29 cellular contexts compared by ENCODE assay signal in the genomic region with DNA sequence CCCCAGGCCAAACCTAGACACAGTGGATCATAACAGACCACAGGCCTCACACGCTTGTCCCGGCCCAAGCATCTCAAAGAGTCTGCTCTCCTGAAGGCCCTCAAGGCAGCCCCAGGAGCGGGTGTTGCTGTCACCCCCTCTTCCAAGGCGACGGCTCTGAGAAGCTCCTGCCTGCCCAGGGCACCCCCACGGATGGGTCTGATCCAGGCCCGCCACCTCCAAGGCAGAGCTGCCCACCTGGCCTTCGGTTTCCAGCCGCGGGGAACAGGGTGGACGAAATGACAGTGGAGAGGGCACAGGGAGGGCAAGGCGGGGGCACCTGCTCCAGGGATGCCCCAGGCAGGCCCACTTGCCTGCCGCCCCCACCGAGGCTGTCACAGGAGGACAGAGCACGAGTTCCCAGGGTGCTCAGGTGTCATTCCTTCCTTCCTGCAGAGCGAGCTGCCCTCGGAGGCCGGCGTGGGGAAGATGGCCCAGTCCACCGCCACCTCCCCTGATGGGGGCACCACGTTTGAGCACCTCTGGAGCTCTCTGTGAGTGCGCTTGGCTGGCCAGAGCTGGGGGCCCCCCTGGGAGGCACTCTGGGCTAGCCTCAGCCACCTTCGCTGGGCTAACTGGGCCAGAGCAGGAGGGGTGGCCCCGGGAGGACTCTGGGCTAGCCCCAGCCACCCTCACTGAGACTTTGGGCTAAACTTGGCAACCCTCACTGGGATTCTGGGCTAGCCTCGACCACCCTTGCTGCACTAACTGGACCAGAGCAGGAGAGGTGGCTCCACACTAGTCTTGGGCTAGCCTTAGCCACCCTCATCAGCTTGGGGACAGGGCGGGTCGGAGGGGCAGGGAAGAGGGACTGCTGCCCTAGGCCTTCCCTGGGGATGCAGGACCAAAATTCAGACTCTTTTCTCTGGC. TPM values are rescaled to one million over a fixed set of nuclear protein-coding genes. Genes with fewer than 3 reads are reported as not detected.
"Had no signal": no experiment of that assay in that cellular context is flagged by ENCODE, and none has a peak within 500 bp of the region (broad histone marks: within the 10 kb centered on the region; RNA-seq: fewer than 3 reads in every experiment).

No MANE protein-coding gene starts in this region.

- H3K4me3 Mint-ChIP-seq: activated CD8-positive, alpha-beta T cell treated with anti-CD3 and anti-CD28 coated beads for 36 hours; activated naive CD4-positive, alpha-beta T cell treated with anti-CD3 and anti-CD28 coated beads, Interleukin-2, amount 50 U/mL, for 24 hours; activated naive CD8-positive, alpha-beta T cell treated with anti-CD3 and anti-CD28 coated beads, Interleukin-2, amount 10 ng/mL, durations not matched to agents 7 days and 5 days; activated T-cell treated with anti-CD3 and anti-CD28 coated beads, Interleukin-2, amount 50 U/mL, for 72 hours; activated T-helper 17 cell treated with anti-CD3 and anti-CD28 coated beads, Interleukin-2, amount 50 U/mL, for 72 hours had no signal

- H3K9me3 Mint-ChIP-seq: activated CD8-positive, alpha-beta T cell treated with anti-CD3 and anti-CD28 coated beads for 36 hours; activated naive CD4-positive, alpha-beta T cell treated with anti-CD3 and anti-CD28 coated beads, Interleukin-2, amount 50 U/mL, for 24 hours; activated naive CD8-positive, alpha-beta T cell treated with anti-CD3 and anti-CD28 coated beads, Interleukin-2, amount 10 ng/mL, durations not matched to agents 7 days and 5 days; activated T-cell treated with anti-CD3 and anti-CD28 coated beads, Interleukin-2, amount 50 U/mL, for 72 hours; activated T-helper 17 cell treated with anti-CD3 and anti-CD28 coated beads, Interleukin-2, amount 50 U/mL, for 72 hours had no signal

- H3K36me3 Mint-ChIP-seq: activated naive CD4-positive, alpha-beta T cell treated with anti-CD3 and anti-CD28 coated beads, Interleukin-2, amount 50 U/mL, for 24 hours; activated naive CD8-positive, alpha-beta T cell treated with anti-CD3 and anti-CD28 coated beads, Interleukin-2, amount 10 ng/mL, durations not matched to agents 7 days and 5 days had no signal

- H3K27ac Mint-ChIP-seq: activated CD8-positive, alpha-beta T cell treated with anti-CD3 and anti-CD28 coated beads for 36 hours; activated naive CD4-positive, alpha-beta T cell treated with anti-CD3 and anti-CD28 coated beads, Interleukin-2, amount 50 U/mL, for 24 hours; activated naive CD8-positive, alpha-beta T cell treated with anti-CD3 and anti-CD28 coated beads, Interleukin-2, amount 10 ng/mL, durations not matched to agents 7 days and 5 days; activated T-cell treated with anti-CD3 and anti-CD28 coated beads, Interleukin-2, amount 50 U/mL, for 72 hours; activated T-helper 17 cell treated with anti-CD3 and anti-CD28 coated beads, Interleukin-2, amount 50 U/mL, for 72 hours had no signal

- DNase-seq: activated CD4-positive, alpha-beta T cell treated with anti-CD3 and anti-CD28 coated beads for 1 hour; activated CD4-positive, alpha-beta T cell treated with anti-CD3 and anti-CD28 coated beads for 48 hours; activated CD4-positive, CD25-positive, alpha-beta regulatory T cell; activated CD8-positive, alpha-beta T cell treated with anti-CD3 and anti-CD28 coated beads for 36 hours; activated effector memory CD4-positive, alpha-beta T cell treated with anti-CD3 and anti-CD28 coated beads, Interleukin-2, amount 50 U/mL, for 16 hours; activated naive CD4-positive, alpha-beta T cell; activated naive CD8-positive, alpha-beta T cell treated with anti-CD3 and anti-CD28 coated beads, Interleukin-2, amount 10 ng/mL, durations not matched to agents 7 days and 5 days; activated T-cell treated with anti-CD3 and anti-CD28 coated beads, Interleukin-2, amount 50 U/mL, for 1 hour; activated T-cell treated with anti-CD3 and anti-CD28 coated beads, Interleukin-2, amount 50 U/mL, for 72 hours; amygdala; KG1; MM.1S; MV-4-11; NCI-H1092; NCI-H1436 treated with DMSO at 0.1 percent for 48 hours; NCI-H1694 treated with DMSO at 0.1 percent for 48 hours; NCI-H2029; NCI-H345; NCI-H524 treated with DMSO at 0.1 percent for 48 hours; SW 1271; T-helper 1 cell; T1000; WERI-Rb-1 had no signal

- H3K4me3 ChIP-seq: ascending aorta, cardiac muscle cell had no signal

- H3K27me3 ChIP-seq: ascending aorta had no signal

- H3K4me1 ChIP-seq: ascending aorta had no signal

- ATAC-seq: activated CD8-positive, alpha-beta T cell treated with anti-CD3 and anti-CD28 coated beads for 36 hours; activated T-cell treated with anti-CD3 and anti-CD28 coated beads, Interleukin-2, amount 50 U/mL, for 72 hours; activated T-helper 17 cell treated with anti-CD3 and anti-CD28 coated beads, Interleukin-2, amount 50 U/mL, for 72 hours; Panc1 had no signal

- H3K9me3 ChIP-seq: ascending aorta had no signal

- H3K27me3 Mint-ChIP-seq: activated naive CD4-positive, alpha-beta T cell treated with anti-CD3 and anti-CD28 coated beads, Interleukin-2, amount 50 U/mL, for 24 hours had no signal

- H3K36me3 ChIP-seq: ascending aorta, cardiac muscle cell had no signal

- H3K27ac ChIP-seq: ascending aorta, cardiac muscle cell had no signal

RNA-seq across cellular contexts. Expression of a gene that starts 29.8 kb away (rescaled TPM):
- total RNA-seq: ascending aorta, cardiac muscle cell, RPMI7951 had no signal
